Comparison of ENCODE assay signal across 8 cellular contexts in the genomic region with DNA sequence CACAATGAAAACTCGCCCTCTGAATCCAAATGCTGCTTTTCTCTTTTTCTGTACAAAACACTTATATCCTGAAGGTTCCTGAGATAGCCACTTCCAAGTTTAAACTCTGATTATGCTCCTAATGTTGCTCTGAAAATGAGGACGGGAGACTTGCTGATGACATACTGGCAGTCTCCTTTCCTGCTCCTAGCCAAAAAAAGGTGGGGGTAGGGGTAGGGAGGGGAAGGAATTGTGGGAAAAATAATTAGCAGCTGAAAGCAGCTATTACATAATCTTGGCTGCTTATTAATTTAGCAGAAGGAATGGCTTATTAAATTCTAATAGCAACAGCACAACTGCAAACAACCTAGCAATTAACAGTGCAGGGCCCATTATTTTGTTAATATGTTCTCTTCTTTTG. TPM values are rescaled to one million over a fixed set of nuclear protein-coding genes. Genes with fewer than 3 reads are reported as not detected.
DNase-seq lines count a peak whose midpoint lies in the region; ATAC-seq, FAIRE-seq and TF ChIP-seq lines count a peak whose summit lies in the region.

No MANE protein-coding gene starts in this region.

- H3K4me3 ChIP-seq in DOHH2 (ENCODE audit: low read length) (peak overlapping the region; percentile 92), HUES64 (ENCODE audit: low read length) (peak overlapping the region; percentile 99), K562 (no peak overlapping the region), parathyroid adenoma (ENCODE audit: low read depth, low read length) (no peak overlapping the region), vagina (no peak overlapping the region)

- H3K27me3 ChIP-seq in DOHH2 (ENCODE audit: control insufficient read depth, low read length) (no peaks in the 10 kb centered on the region), HUES64 (ENCODE audit: insufficient read depth, low read length) (no peaks in the 10 kb centered on the region), K562 (ENCODE audit: control insufficient read depth in 2 of 2, insufficient read depth in 2 of 2, low read length in 2 of 2) (no peaks in the 10 kb centered on the region), parathyroid adenoma (ENCODE audit: control insufficient read depth, insufficient read depth, low read length) (no peaks in the 10 kb centered on the region), vagina (no peaks in the 10 kb centered on the region)

- peaks cover 26% of the 10 kb centered on the region for H3K79me2 ChIP-seq in DOHH2 (ENCODE audit: control insufficient read depth, low read length)
- peaks cover 11% of the 10 kb centered on the region for H3K79me2 ChIP-seq in K562 (ENCODE audit: control insufficient read depth, insufficient read depth, low read length)
- H3K79me2 ChIP-seq in parathyroid adenoma = no peaks in the 10 kb centered on the region

- no peak for FAIRE-seq in K562 (lab: Jason Lieb, UNC)

- in situ Hi-C loops in K562 (cut with MboI) = no loop called here

- TF ChIP-seq RAD21 in K562 (CRISPR knock-in tag; conservative IDR thresholded peaks at IDR 0.05 in 1 of 2, IDR thresholded peaks at IDR 0.05 in 1 of 2) = no peak

- H3K9me1 ChIP-seq in K562 (ENCODE audit: control insufficient read depth, insufficient read depth, low read length) = no peaks in the 10 kb centered on the region

- TF ChIP-seq POLR2A in K562 (conservative IDR thresholded peaks at IDR 0.05) (no peak), vagina (IDR thresholded peaks at IDR 0.05) (no peak)

- H2AFZ ChIP-seq in K562 (ENCODE audit: low read depth, low read length) = peak overlapping the region; percentile 80
- H2AFZ ChIP-seq in parathyroid adenoma = peak overlapping the region; percentile 88

- peaks cover 9% of the 10 kb centered on the region for H3F3A ChIP-seq in DOHH2 (ENCODE audit: control insufficient read depth, insufficient read depth)

- BruUV-seq in K562 (replicated peaks; lab: Mats Ljungman, UMichigan) = no TSS peak

- H3K4me2 ChIP-seq in DOHH2 (ENCODE audit: low read length) (peak overlapping the region; percentile 99), K562 (ENCODE audit: insufficient read depth, low read length) (peak overlapping the region; percentile 83; the same call in 1 of the 2 replicates), parathyroid adenoma (ENCODE audit: low read length) (no peak overlapping the region)

- no peaks in the 10 kb centered on the region for H4K20me1 ChIP-seq in DOHH2 (ENCODE audit: control insufficient read depth, insufficient read depth, low read depth, low read length)
- H4K20me1 ChIP-seq in K562 (replicated peaks; ENCODE audit: control insufficient read depth, insufficient read depth, low read length) = no peaks in the 10 kb centered on the region

- POLR2A ChIA-PET in K562 (lab: Yijun Ruan, JAX) = interaction anchor here (1.0 kb wide), 1 partner anchor 461 kb away, joined by 4 read pairs; no protein-coding TSS in a partner anchor

- no peak for TF ChIP-seq EP300 in K562 (IDR thresholded peaks at IDR 0.05; ENCODE audit: low read length)

- no peaks in the 10 kb centered on the region for H3K9me3 ChIP-seq in DOHH2 (ENCODE audit: control insufficient read depth, insufficient read depth, low read length)
- no peaks in the 10 kb centered on the region for H3K9me3 ChIP-seq in HUES64 (ENCODE audit: insufficient read depth, low read depth, low read length)
- H3K9me3 ChIP-seq in K562 (replicated peaks; ENCODE audit: control insufficient read depth, insufficient read depth, low read depth, low read length) = no peaks in the 10 kb centered on the region
- no peaks in the 10 kb centered on the region for H3K9me3 ChIP-seq in parathyroid adenoma (ENCODE audit: control insufficient read depth, low read length)
- H3K9me3 ChIP-seq in vagina = no peaks in the 10 kb centered on the region

- H3K9me2 ChIP-seq in DOHH2 (replicated peaks; ENCODE audit: control insufficient read depth, low read length) = no peaks in the 10 kb centered on the region

- H3K27ac ChIP-seq in DOHH2 (ENCODE audit: low read depth, low read length) (peak overlapping the region; percentile 99), HUES64 (ENCODE audit: low read depth, low read length) (no peak overlapping the region), K562 (ENCODE audit: extremely low read depth, low read depth, low read length) (no peak overlapping the region; the same call in 2 of the 3 replicates), parathyroid adenoma (no peak overlapping the region), vagina (no peak overlapping the region)

- DNase-seq in K562 (ENCODE audit: extremely low read depth in 1 of 4, low spot score in 3 of 4) (no peak), vagina (ENCODE audit: extremely low spot score in 2 of 2) (no peak), AG08396 (ENCODE audit: low spot score) (no peak), GF-D8 (lab: John Stamatoyannopoulos, UW) (no peak)

- ATAC-seq in K562 (no peak), HG02623 (IDR thresholded peaks at IDR 0.05; ENCODE audit: unreplicated experiment) (no peak)

- intact Hi-C loops in K562 (cut with micrococcal nuclease) (no loop called here), vagina (cut with DNase I) (no loop called here)

- H3K9ac ChIP-seq in HUES64 (ENCODE audit: low read depth, low read length) (no peak overlapping the region), K562 (ENCODE audit: insufficient read depth in 1 of 2, low read depth in 2 of 2, low read length in 2 of 2) (peak overlapping the region in 1 of 2 experiments; percentile 77; a peak in 1 of 4 replicates), parathyroid adenoma (no peak overlapping the region)

- TF ChIP-seq CTCF in DOHH2 (IDR thresholded peaks at IDR 0.05; ENCODE audit: low read depth, low read length, poor library complexity, severe bottlenecking) (no peak), K562 (IDR thresholded peaks at IDR 0.05 in 2 of 3, conservative IDR thresholded peaks at IDR 0.05 in 1 of 3; ENCODE audit: insufficient read depth in 2 of 3, low read depth in 1 of 3, low read length in 3 of 3) (no peak), parathyroid adenoma (IDR thresholded peaks at IDR 0.05) (no peak), vagina (IDR thresholded peaks at IDR 0.05) (no peak)

- H3K4me1 ChIP-seq in DOHH2 (ENCODE audit: control insufficient read depth, low read length) (peaks cover 36% of the 10 kb centered on the region), HUES64 (ENCODE audit: insufficient read depth, low read length) (peaks cover 23% of the 10 kb centered on the region), K562 (replicated peaks in 1 of 2; ENCODE audit: control insufficient read depth in 2 of 2, insufficient read depth in 2 of 2, low read length in 2 of 2) (peaks cover 0 to 8% of the 10 kb centered on the region in 2 experiments; a peak in 3 of 5 replicates), parathyroid adenoma (peaks cover 4% of the 10 kb centered on the region), vagina (peaks cover 24% of the 10 kb centered on the region)

- WGBS in HUES64 = 50% methylated on average over 2 of the region's 2 CpGs
- 31% methylated on average over 2 of the region's 2 CpGs for WGBS in K562 (ENCODE audit: insufficient coverage, low coverage, missing lambda C conversion rate)

- CTCF ChIA-PET in K562 (lab: Yijun Ruan, JAX; ENCODE audit: low intra/inter-chr PET ratio) = no interaction called here

- peaks cover 10% of the 10 kb centered on the region for H3K36me3 ChIP-seq in DOHH2 (ENCODE audit: control insufficient read depth, low read length)
- peaks cover 15% of the 10 kb centered on the region for H3K36me3 ChIP-seq in HUES64 (ENCODE audit: insufficient read depth, low read length)
- H3K36me3 ChIP-seq in K562 (ENCODE audit: control insufficient read depth, insufficient read depth, low read length) = peaks cover 3% of the 10 kb centered on the region; the same call in 2 of the 3 replicates
- no peaks in the 10 kb centered on the region for H3K36me3 ChIP-seq in parathyroid adenoma (ENCODE audit: control insufficient read depth, insufficient read depth, low read length)
- no peaks in the 10 kb centered on the region for H3K36me3 ChIP-seq in vagina

TF ChIP-seq in K562, 482 proteins besides CTCF, POLR2A, EP300 and RAD21 (continues in another document):
- TF ChIP-seq MAZ (CRISPR knock-in tag; conservative IDR thresholded peaks at IDR 0.05 in 1 of 2, IDR thresholded peaks at IDR 0.05 in 1 of 2) (peak in 1 of 2 experiments; percentile 29; a peak in 1 of 4 replicates), CC2D1A (IDR thresholded peaks at IDR 0.05) (no peak), ZNF23 (CRISPR knock-in tag; IDR thresholded peaks at IDR 0.05) (no peak), MYC (IDR thresholded peaks at IDR 0.05; ENCODE audit: low read depth, low read length) (no peak), MYC (CRISPR knock-in tag; IDR thresholded peaks at IDR 0.05; ENCODE audit: borderline replicate concordance, low read depth) (no peak), SRSF1 (IDR thresholded peaks at IDR 0.05; ENCODE audit: low read depth, low read length) (no peak)

RNA-seq across cellular contexts. Expression of gene AP1S2, which starts 2.0 kb away (rescaled TPM):
- 125 TPM for polyA plus RNA-seq in HUES64 (2013, experiment 1 of 2)
- polyA plus RNA-seq in HUES64 (2013, experiment 2 of 2) = 131 TPM
- total RNA-seq in K562 (2011; cell fraction: chromatin; rRNA removed; ENCODE audit: low replicate concordance) = 7.3 and 19.3 TPM in 2 replicates
- 1.5 and 2.8 TPM in 2 replicates for total RNA-seq in K562 (2011; cell fraction: nucleolus; rRNA removed)
- total RNA-seq in K562 (2011; cell fraction: nucleoplasm; rRNA removed) = 6.5 and 14.2 TPM in 2 replicates
- 24.7 and 26.0 TPM in 2 replicates for total RNA-seq in K562 (2014; rRNA removed)
- 39.7 and 44.9 TPM in 2 replicates for total RNA-seq in K562 (2014; rRNA removed; fragmentation: Illumina TruSeq; extraction: Trizol)
- 56.4 and 64.2 TPM in 2 replicates for total RNA-seq in K562 (2015; rRNA removed; fragmentation: Illumina TruSeq; extraction: Trizol)
- total RNA-seq in K562 (2021) = 24.0 and 26.2 TPM in 2 replicates
- 15.3 and 25.8 TPM in 2 replicates for polyA plus RNA-seq in K562 (2011; rRNA removed)
- polyA plus RNA-seq in K562 (2011; cell fraction: cytosol; rRNA removed) = 3.1 and 7.4 TPM in 2 replicates
- polyA plus RNA-seq in K562 (2011; cell fraction: nucleus; rRNA removed) = 4.8 and 7.5 TPM in 2 replicates
- polyA plus RNA-seq in K562 (2012) = 32.1 and 80.1 TPM in 2 replicates
- polyA plus RNA-seq in K562 (2014; fragmentation: Illumina TruSeq; extraction: Trizol) = 25.6 and 37.5 TPM in 2 replicates
- polyA plus RNA-seq in K562 (2014; fragmentation: Nextera tagmentation; extraction: Ambion mirVana) = 10 to 100 TPM; 11.1 to 13.7 TPM
- 24.3 and 37.8 TPM in 2 replicates for polyA plus RNA-seq in K562 (2014; rRNA removed)
- polyA minus RNA-seq in K562 (2011; rRNA and poly(A)+ RNA removed) = 25.6 TPM in 2 replicates
- 7.1 and 11.5 TPM in 2 replicates for polyA minus RNA-seq in K562 (2011; cell fraction: cytosol; rRNA and poly(A)+ RNA removed)
- polyA minus RNA-seq in K562 (2011; cell fraction: nucleus; rRNA and poly(A)+ RNA removed) = 4.4 and 6.7 TPM in 2 replicates
- total RNA-seq in vagina = 18.9 TPM

Comparison
In these comparisons a context has a peak if more than half of its experiments do, and no peak if none do; other contexts are left out.
1. H3K4me3 ChIP-seq: peak in DOHH2 (single experiment) and HUES64 (single experiment); none in K562 (single experiment), parathyroid adenoma (single experiment) and vagina (0 of 2).